23 cellular contexts compared by ENCODE assay signal in genomic region chr12:1104088-1104800, GRCh38.
DNase-seq lines count a peak whose midpoint lies in the region; ATAC-seq and TF ChIP-seq lines count a peak whose summit lies in the region.
"Had no signal": no experiment of that assay in that cellular context is flagged by ENCODE, and none has a peak within 500 bp of the region (broad histone marks: within the 10 kb centered on the region; RNA-seq: fewer than 3 reads in every experiment).

No MANE protein-coding gene starts in this region.

- peaks cover 44% of the 10 kb centered on the region for H3K4me1 Mint-ChIP-seq in activated CD8-positive, alpha-beta T cell treated with anti-CD3 and anti-CD28 coated beads for 36 hours (ENCODE audit: low read depth)
- H3K4me1 Mint-ChIP-seq in activated CD8-positive, alpha-beta T cell treated with anti-CD3 and anti-CD28 coated beads, Interleukin-2, amount 10 ng/mL, durations not matched to agents 7 days and 5 days (ENCODE audit: low read depth), result peaks cover 35% of the 10 kb centered on the region
- H3K4me1 Mint-ChIP-seq in endodermal cell, result peaks cover 20% of the 10 kb centered on the region

- POLR2A ChIA-PET in activated CD8-positive, alpha-beta T cell treated with anti-CD3 and anti-CD28 coated beads for 36 hours (lab: Charles Lee), result interaction anchor here (0.7 to 1.4 kb wide), 3 partner anchors 9 to 662 kb away, joined by 3 read pairs; no protein-coding TSS in a partner anchor
- POLR2A ChIA-PET in activated CD8-positive, alpha-beta T cell treated with anti-CD3 and anti-CD28 coated beads, Interleukin-2, amount 10 ng/mL, durations not matched to agents 7 days and 5 days (lab: Charles Lee), result no interaction called here

- intact Hi-C loops in activated CD8-positive, alpha-beta T cell treated with anti-CD3 and anti-CD28 coated beads for 36 hours (cut with micrococcal nuclease), result no loop called here

- peaks cover 11% of the 10 kb centered on the region for H4K20me1 ChIP-seq in osteoblast (ENCODE audit: insufficient read depth, low read length)

- H3K27me3 ChIP-seq in endodermal cell (ENCODE audit: control insufficient read depth, insufficient read depth, low read length, poor library complexity, severe bottlenecking) (no peaks in the 10 kb centered on the region), osteoblast (ENCODE audit: insufficient read depth, low read length) (no peaks in the 10 kb centered on the region)
- H3K27me3 ChIP-seq: breast epithelium, heart right ventricle, tibial artery had no signal

- H3K9me3 Mint-ChIP-seq in activated CD8-positive, alpha-beta T cell treated with anti-CD3 and anti-CD28 coated beads for 36 hours, result no peaks in the 10 kb centered on the region
- no peaks in the 10 kb centered on the region for H3K9me3 Mint-ChIP-seq in activated CD8-positive, alpha-beta T cell treated with anti-CD3 and anti-CD28 coated beads, Interleukin-2, amount 10 ng/mL, durations not matched to agents 7 days and 5 days (ENCODE audit: insufficient read depth)
- no peaks in the 10 kb centered on the region for H3K9me3 Mint-ChIP-seq in endodermal cell
- H3K9me3 Mint-ChIP-seq: neural crest cell, T-cell had no signal

- no peaks in the 10 kb centered on the region for H3K36me3 ChIP-seq in endodermal cell (ENCODE audit: control insufficient read depth, insufficient read depth, low read length)
- no peaks in the 10 kb centered on the region for H3K36me3 ChIP-seq in osteoblast (ENCODE audit: insufficient read depth, low read length)
- H3K36me3 ChIP-seq: breast epithelium, left ventricle myocardium inferior, prostate gland, tibial artery had no signal

- H3K27ac ChIP-seq in endodermal cell (ENCODE audit: low read depth, low read length) (no peak overlapping the region), osteoblast (ENCODE audit: low read depth, low read length) (no peak overlapping the region)
- H3K27ac ChIP-seq: breast epithelium, heart right ventricle, left ventricle myocardium inferior, prostate gland, skin epidermis, tibial artery had no signal

- H3K4me2 ChIP-seq in osteoblast (ENCODE audit: insufficient read depth, low read length), result no peak overlapping the region

- 81 to 90% methylated on average over 5 to 8 of the region's 8 CpGs for WGBS in endodermal cell (ENCODE audit: insufficient coverage in 1 of 2, insufficient read length in 1 of 2), 2 experiments

- peaks cover 64% of the 10 kb centered on the region for H3K79me2 ChIP-seq in osteoblast (ENCODE audit: insufficient read depth, low read length)

- CTCF ChIA-PET in activated CD8-positive, alpha-beta T cell treated with anti-CD3 and anti-CD28 coated beads for 36 hours (lab: Charles Lee), result interaction anchor here (0.7 to 3.4 kb wide), 8 partner anchors 10 to 501 kb away, joined by 3 to 35 read pairs (median 4); no protein-coding TSS in a partner anchor
- CTCF ChIA-PET in activated CD8-positive, alpha-beta T cell treated with anti-CD3 and anti-CD28 coated beads, Interleukin-2, amount 10 ng/mL, durations not matched to agents 7 days and 5 days (lab: Charles Lee), result interaction anchor here (0.6 to 6.8 kb wide), 11 partner anchors 9 to 528 kb away, joined by 3 to 58 read pairs (median 5); no protein-coding TSS in a partner anchor

- H3K9me3 ChIP-seq in endodermal cell (ENCODE audit: control insufficient read depth, low read length) (no peaks in the 10 kb centered on the region), osteoblast (ENCODE audit: low read depth, low read length) (no peaks in the 10 kb centered on the region)
- H3K9me3 ChIP-seq: breast epithelium, heart right ventricle, left ventricle myocardium inferior, prostate gland, tibial artery had no signal

- H3K4me3 Mint-ChIP-seq in activated CD8-positive, alpha-beta T cell treated with anti-CD3 and anti-CD28 coated beads for 36 hours, result no peak overlapping the region
- no peak overlapping the region for H3K4me3 Mint-ChIP-seq in activated CD8-positive, alpha-beta T cell treated with anti-CD3 and anti-CD28 coated beads, Interleukin-2, amount 10 ng/mL, durations not matched to agents 7 days and 5 days
- H3K4me3 Mint-ChIP-seq in endodermal cell, result no peak overlapping the region
- H3K4me3 Mint-ChIP-seq: neural crest cell, T-cell had no signal

- H3K9ac ChIP-seq in endodermal cell (ENCODE audit: extremely low read depth, low read length, poor library complexity, severe bottlenecking), result no peak overlapping the region

- H3K4me3 ChIP-seq in endodermal cell (ENCODE audit: low read length), result no peak overlapping the region
- no peak overlapping the region for H3K4me3 ChIP-seq in osteoblast (ENCODE audit: insufficient read depth, low read length)
- H3K4me3 ChIP-seq: breast epithelium, heart right ventricle, left ventricle myocardium inferior, prostate gland, skin epidermis, tibial artery had no signal

- H3K36me3 Mint-ChIP-seq in activated CD8-positive, alpha-beta T cell treated with anti-CD3 and anti-CD28 coated beads for 36 hours (ENCODE audit: low read depth), result peaks cover 1% of the 10 kb centered on the region
- H3K36me3 Mint-ChIP-seq in activated CD8-positive, alpha-beta T cell treated with anti-CD3 and anti-CD28 coated beads, Interleukin-2, amount 10 ng/mL, durations not matched to agents 7 days and 5 days (ENCODE audit: low read depth), result peaks cover 2% of the 10 kb centered on the region
- H3K36me3 Mint-ChIP-seq in endodermal cell (ENCODE audit: low read depth), result peaks cover 7% of the 10 kb centered on the region

- ATAC-seq in activated CD8-positive, alpha-beta T cell treated with anti-CD3 and anti-CD28 coated beads for 36 hours, result peak; percentile 50
- ATAC-seq in activated CD8-positive, alpha-beta T cell treated with anti-CD3 and anti-CD28 coated beads, Interleukin-2, amount 10 ng/mL, durations not matched to agents 7 days and 5 days, result no peak
- no peak for ATAC-seq in GM19023 (IDR thresholded peaks at IDR 0.05; ENCODE audit: unreplicated experiment)
- no peak for ATAC-seq in HG03378 (IDR thresholded peaks at IDR 0.05; ENCODE audit: unreplicated experiment)
- ATAC-seq: heart right ventricle; Right ventricle myocardium inferior; stimulated activated naive CD8-positive, alpha-beta T cell treated with anti-CD3 and anti-CD28 coated beads, Interleukin-15, Interleukin-2, amounts not matched to agents 100 U/mL and 50 U/mL, for 24 hours had no signal

- peak; percentile 46 for DNase-seq in activated CD8-positive, alpha-beta T cell treated with anti-CD3 and anti-CD28 coated beads for 36 hours
- no peak for DNase-seq in activated CD8-positive, alpha-beta T cell treated with anti-CD3 and anti-CD28 coated beads, Interleukin-2, amount 10 ng/mL, durations not matched to agents 7 days and 5 days
- peak; percentile 55 for DNase-seq in NCI-H345 (lab: John Stamatoyannopoulos, UW)
- DNase-seq in endodermal cell, result no peak
- DNase-seq in osteoblast (ENCODE audit: insufficient read length, low spot score, missing footprints), result no peak
- DNase-seq in activated naive CD4-positive, alpha-beta T cell treated with anti-CD3 and anti-CD28 coated beads, Interleukin-2, amount 50 U/mL, for 16 hours, result no peak
- DNase-seq: activated CD4-positive, alpha-beta T cell treated with anti-CD3 and anti-CD28 coated beads, Interleukin-2, amount 50 U/mL, for 1 hour; activated gamma-delta T cell; heart right ventricle; left ventricle myocardium inferior; midbrain; NCI-H524; stimulated activated CD4-positive, alpha-beta T cell treated with anti-CD3 and anti-CD28 coated beads, Interleukin-4, amount 100 ng/mL, for 1 hour; stimulated activated naive CD8-positive, alpha-beta T cell treated with anti-CD3 and anti-CD28 coated beads, Interleukin-15, Interleukin-2, amounts not matched to agents 100 U/mL and 50 U/mL, for 24 hours; tibial artery had no signal

- H3K4me1 ChIP-seq in endodermal cell (ENCODE audit: control insufficient read depth, insufficient read depth, low read length) (no peaks in the 10 kb centered on the region), osteoblast (ENCODE audit: insufficient read depth, low read length) (no peaks in the 10 kb centered on the region)
- H3K4me1 ChIP-seq: breast epithelium, prostate gland, tibial artery had no signal

- H3K27ac Mint-ChIP-seq in activated CD8-positive, alpha-beta T cell treated with anti-CD3 and anti-CD28 coated beads for 36 hours, result no peak overlapping the region
- no peak overlapping the region for H3K27ac Mint-ChIP-seq in activated CD8-positive, alpha-beta T cell treated with anti-CD3 and anti-CD28 coated beads, Interleukin-2, amount 10 ng/mL, durations not matched to agents 7 days and 5 days
- no peak overlapping the region for H3K27ac Mint-ChIP-seq in endodermal cell

- H3K27me3 Mint-ChIP-seq in activated CD8-positive, alpha-beta T cell treated with anti-CD3 and anti-CD28 coated beads for 36 hours, result no peaks in the 10 kb centered on the region
- no peaks in the 10 kb centered on the region for H3K27me3 Mint-ChIP-seq in activated CD8-positive, alpha-beta T cell treated with anti-CD3 and anti-CD28 coated beads, Interleukin-2, amount 10 ng/mL, durations not matched to agents 7 days and 5 days (ENCODE audit: low read depth)
- no peaks in the 10 kb centered on the region for H3K27me3 Mint-ChIP-seq in endodermal cell (ENCODE audit: insufficient read depth)
- H3K27me3 Mint-ChIP-seq: T-cell had no signal

- H2AFZ ChIP-seq in osteoblast (ENCODE audit: low read length), result no peak overlapping the region

- no peak for TF ChIP-seq CTCF in activated CD8-positive, alpha-beta T cell treated with anti-CD3 and anti-CD28 coated beads for 36 hours (IDR thresholded peaks at IDR 0.05)
- TF ChIP-seq CTCF in endodermal cell (conservative IDR thresholded peaks at IDR 0.05) (peak; percentile 12), osteoblast (IDR thresholded peaks at IDR 0.05; ENCODE audit: extremely low read depth, low read depth, low read length) (no peak)

Comparison
In these comparisons a context has a peak if more than half of its experiments do, and no peak if none do; other contexts are left out.
1. DNase-seq: peak in activated CD8-positive, alpha-beta T cell treated with anti-CD3 and anti-CD28 coated beads for 36 hours (single experiment) and NCI-H345 (single experiment); none in activated CD8-positive, alpha-beta T cell treated with anti-CD3 and anti-CD28 coated beads, Interleukin-2, amount 10 ng/mL, durations not matched to agents 7 days and 5 days (single experiment), endodermal cell (single experiment), osteoblast (single experiment) and activated naive CD4-positive, alpha-beta T cell treated with anti-CD3 and anti-CD28 coated beads, Interleukin-2, amount 50 U/mL, for 16 hours (single experiment).